ENCODE assay signal across 1 cellular context in the genomic region with DNA sequence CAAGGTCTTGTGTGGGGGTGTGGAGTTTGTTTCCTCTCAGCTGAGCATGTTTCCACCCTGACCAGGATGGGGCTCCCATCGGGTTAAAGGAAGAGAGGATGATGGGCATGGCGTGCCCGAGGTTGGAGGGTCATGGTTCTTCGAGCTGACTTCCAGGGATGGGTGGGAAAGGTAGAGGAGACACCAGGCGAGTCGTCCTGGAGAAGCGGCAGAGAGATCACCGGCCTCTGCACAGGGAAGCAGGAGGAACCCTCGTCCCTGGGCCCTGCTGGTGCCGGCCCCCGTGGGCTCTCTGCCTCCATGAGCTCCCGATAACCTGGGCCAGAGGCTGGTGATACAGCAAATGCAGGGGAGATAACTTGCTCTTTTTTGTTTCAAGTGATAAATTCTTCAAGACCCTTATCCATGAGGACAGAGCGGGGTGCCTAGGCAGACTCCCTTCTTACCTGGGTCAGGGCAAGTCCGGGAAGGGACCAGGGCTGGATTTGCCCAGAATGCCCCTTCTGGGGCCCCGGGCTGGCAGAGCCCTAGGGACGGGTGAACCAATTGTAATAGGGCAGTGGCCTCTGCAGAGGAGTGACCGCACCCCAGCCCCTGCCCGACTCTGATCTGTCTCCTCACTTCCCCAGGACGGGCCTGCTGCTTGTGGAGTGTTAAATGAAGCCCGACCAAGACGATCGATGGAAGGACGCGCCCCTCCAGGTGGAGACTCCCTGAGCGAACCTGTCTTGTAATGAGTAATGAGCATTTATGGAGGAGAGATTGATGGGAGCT.
TF ChIP-seq lines count a peak whose summit lies in the region.

No MANE protein-coding gene starts in this region.

TF ChIP-seq in GM23338, 12 proteins besides CTCF, POLR2A, EP300 and RAD21 (continued from another document):
- TF ChIP-seq, protein P1, sequence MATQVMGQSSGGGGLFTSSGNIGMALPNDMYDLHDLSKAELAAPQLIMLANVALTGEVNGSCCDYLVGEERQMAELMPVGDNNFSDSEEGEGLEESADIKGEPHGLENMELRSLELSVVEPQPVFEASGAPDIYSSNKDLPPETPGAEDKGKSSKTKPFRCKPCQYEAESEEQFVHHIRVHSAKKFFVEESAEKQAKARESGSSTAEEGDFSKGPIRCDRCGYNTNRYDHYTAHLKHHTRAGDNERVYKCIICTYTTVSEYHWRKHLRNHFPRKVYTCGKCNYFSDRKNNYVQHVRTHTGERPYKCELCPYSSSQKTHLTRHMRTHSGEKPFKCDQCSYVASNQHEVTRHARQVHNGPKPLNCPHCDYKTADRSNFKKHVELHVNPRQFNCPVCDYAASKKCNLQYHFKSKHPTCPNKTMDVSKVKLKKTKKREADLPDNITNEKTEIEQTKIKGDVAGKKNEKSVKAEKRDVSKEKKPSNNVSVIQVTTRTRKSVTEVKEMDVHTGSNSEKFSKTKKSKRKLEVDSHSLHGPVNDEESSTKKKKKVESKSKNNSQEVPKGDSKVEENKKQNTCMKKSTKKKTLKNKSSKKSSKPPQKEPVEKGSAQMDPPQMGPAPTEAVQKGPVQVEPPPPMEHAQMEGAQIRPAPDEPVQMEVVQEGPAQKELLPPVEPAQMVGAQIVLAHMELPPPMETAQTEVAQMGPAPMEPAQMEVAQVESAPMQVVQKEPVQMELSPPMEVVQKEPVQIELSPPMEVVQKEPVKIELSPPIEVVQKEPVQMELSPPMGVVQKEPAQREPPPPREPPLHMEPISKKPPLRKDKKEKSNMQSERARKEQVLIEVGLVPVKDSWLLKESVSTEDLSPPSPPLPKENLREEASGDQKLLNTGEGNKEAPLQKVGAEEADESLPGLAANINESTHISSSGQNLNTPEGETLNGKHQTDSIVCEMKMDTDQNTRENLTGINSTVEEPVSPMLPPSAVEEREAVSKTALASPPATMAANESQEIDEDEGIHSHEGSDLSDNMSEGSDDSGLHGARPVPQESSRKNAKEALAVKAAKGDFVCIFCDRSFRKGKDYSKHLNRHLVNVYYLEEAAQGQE (IDR thresholded peaks at IDR 0.05; ENCODE audit: unreplicated experiment): no peak
- TF ChIP-seq STAT1 (IDR thresholded peaks at IDR 0.05; ENCODE audit: unreplicated experiment): no peak
- TF ChIP-seq EZH2phosphoT487 (IDR thresholded peaks at IDR 0.05; ENCODE audit: unreplicated experiment): no peak
- no peak for TF ChIP-seq NANOG (IDR thresholded peaks at IDR 0.05; ENCODE audit: borderline replicate concordance)
- TF ChIP-seq, protein P2, sequence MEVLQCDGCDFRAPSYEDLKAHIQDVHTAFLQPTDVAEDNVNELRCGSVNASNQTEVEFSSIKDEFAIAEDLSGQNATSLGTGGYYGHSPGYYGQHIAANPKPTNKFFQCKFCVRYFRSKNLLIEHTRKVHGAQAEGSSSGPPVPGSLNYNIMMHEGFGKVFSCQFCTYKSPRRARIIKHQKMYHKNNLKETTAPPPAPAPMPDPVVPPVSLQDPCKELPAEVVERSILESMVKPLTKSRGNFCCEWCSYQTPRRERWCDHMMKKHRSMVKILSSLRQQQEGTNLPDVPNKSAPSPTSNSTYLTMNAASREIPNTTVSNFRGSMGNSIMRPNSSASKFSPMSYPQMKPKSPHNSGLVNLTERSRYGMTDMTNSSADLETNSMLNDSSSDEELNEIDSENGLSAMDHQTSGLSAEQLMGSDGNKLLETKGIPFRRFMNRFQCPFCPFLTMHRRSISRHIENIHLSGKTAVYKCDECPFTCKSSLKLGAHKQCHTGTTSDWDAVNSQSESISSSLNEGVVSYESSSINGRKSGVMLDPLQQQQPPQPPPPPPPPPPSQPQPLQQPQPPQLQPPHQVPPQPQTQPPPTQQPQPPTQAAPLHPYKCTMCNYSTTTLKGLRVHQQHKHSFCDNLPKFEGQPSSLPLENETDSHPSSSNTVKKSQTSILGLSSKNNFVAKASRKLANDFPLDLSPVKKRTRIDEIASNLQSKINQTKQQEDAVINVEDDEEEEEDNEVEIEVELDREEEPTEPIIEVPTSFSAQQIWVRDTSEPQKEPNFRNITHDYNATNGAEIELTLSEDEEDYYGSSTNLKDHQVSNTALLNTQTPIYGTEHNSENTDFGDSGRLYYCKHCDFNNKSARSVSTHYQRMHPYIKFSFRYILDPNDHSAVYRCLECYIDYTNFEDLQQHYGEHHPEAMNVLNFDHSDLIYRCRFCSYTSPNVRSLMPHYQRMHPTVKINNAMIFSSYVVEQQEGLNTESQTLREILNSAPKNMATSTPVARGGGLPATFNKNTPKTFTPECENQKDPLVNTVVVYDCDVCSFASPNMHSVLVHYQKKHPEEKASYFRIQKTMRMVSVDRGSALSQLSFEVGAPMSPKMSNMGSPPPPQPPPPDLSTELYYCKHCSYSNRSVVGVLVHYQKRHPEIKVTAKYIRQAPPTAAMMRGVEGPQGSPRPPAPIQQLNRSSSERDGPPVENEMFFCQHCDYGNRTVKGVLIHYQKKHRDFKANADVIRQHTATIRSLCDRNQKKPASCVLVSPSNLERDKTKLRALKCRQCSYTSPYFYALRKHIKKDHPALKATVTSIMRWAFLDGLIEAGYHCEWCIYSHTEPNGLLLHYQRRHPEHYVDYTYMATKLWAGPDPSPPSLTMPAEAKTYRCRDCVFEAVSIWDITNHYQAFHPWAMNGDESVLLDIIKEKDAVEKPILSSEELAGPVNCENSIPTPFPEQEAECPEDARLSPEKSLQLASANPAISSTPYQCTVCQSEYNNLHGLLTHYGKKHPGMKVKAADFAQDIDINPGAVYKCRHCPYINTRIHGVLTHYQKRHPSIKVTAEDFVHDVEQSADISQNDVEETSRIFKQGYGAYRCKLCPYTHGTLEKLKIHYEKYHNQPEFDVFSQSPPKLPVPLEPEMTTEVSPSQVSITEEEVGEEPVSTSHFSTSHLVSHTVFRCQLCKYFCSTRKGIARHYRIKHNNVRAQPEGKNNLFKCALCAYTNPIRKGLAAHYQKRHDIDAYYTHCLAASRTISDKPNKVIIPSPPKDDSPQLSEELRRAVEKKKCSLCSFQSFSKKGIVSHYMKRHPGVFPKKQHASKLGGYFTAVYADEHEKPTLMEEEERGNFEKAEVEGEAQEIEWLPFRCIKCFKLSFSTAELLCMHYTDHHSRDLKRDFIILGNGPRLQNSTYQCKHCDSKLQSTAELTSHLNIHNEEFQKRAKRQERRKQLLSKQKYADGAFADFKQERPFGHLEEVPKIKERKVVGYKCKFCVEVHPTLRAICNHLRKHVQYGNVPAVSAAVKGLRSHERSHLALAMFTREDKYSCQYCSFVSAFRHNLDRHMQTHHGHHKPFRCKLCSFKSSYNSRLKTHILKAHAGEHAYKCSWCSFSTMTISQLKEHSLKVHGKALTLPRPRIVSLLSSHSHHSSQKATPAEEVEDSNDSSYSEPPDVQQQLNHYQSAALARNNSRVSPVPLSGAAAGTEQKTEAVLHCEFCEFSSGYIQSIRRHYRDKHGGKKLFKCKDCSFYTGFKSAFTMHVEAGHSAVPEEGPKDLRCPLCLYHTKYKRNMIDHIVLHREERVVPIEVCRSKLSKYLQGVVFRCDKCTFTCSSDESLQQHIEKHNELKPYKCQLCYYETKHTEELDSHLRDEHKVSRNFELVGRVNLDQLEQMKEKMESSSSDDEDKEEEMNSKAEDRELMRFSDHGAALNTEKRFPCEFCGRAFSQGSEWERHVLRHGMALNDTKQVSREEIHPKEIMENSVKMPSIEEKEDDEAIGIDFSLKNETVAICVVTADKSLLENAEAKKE (CRISPR knock-in tag; IDR thresholded peaks at IDR 0.05): no peak
